In the genomic region with DNA sequence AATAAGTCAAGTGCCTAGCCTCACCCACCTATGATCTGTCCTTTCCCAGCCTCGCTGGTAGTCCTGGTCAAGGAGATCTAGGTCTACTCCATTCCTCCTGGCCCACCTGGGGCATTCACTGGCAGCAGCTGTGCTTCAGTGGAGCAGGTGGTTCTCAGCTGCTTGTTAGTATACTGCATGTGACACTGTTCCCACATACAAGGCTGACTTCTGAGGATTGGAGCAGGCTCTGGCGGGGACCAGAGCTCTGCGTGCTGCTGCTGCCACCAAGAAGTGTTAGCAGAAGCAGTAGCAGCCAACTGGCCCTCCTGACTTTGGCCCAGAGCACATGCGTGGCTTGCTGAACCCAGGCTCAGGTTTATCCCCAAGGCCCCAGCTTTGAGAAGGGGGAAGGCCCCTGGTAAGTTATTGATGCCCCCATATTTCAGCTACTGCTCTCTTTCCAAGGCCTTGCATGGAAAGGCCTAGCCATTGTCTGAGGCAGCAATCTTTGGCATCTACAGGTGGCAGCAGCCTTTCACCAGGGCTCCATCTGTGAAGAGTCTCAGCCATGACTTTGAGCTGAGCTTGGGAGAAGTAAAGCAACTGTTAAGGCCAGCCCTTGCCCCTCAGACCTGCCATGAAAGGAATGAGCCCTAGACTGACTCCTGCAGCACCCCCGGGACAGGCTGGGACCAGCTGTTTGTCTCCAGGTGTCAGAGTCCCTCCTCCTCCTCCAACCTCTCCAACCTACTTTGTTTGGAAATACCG, we compare ENCODE assay signal across 1 cellular context.
TF ChIP-seq lines count a peak whose summit lies in the region.

No MANE protein-coding gene starts in this region.

TF ChIP-seq in liver, 16 proteins besides CTCF, POLR2A, EP300 and RAD21 (continued from another document):
- no peak for TF ChIP-seq RXRA (IDR thresholded peaks at IDR 0.05)
TF ChIP-seq in liver: peak in this region for 0.
